In genomic region chr12:122162976-122163375, GRCh38 we compare ENCODE assay signal across 30 cellular contexts. TPM values are rescaled to one million over a fixed set of nuclear protein-coding genes. Genes with fewer than 3 reads are reported as not detected.
"Had no signal": no experiment of that assay in that cellular context is flagged by ENCODE, and none has a peak within 500 bp of the region (broad histone marks: within the 10 kb centered on the region; RNA-seq: fewer than 3 reads in every experiment).

No MANE protein-coding gene starts in this region.

- H3K27ac Mint-ChIP-seq: activated CD4-positive, alpha-beta memory T cell treated with anti-CD3 and anti-CD28 coated beads for 36 hours; activated T-helper 17 cell treated with anti-CD3 and anti-CD28 coated beads, Interleukin-2, amount 50 U/mL, for 72 hours had no signal

- DNase-seq: activated CD4-positive, alpha-beta memory T cell treated with anti-CD3 and anti-CD28 coated beads for 36 hours; activated CD4-positive, alpha-beta T cell treated with anti-CD3 and anti-CD28 coated beads, Interleukin-2, amount 50 U/mL, for 1 hour; activated effector memory CD4-positive, alpha-beta T cell treated with anti-CD3 and anti-CD28 coated beads, Interleukin-2, amount 50 U/mL, for 16 hours; activated naive CD4-positive, alpha-beta T cell; activated naive CD4-positive, alpha-beta T cell treated with anti-CD3 and anti-CD28 coated beads, Interleukin-2, amount 50 U/mL, for 16 hours; activated T-cell treated with anti-CD3 and anti-CD28 coated beads, Interleukin-2, amount 50 U/mL, for 48 hours; amniotic stem cell; aorta; brain microvascular endothelial cell; central memory CD4-positive, alpha-beta T cell; Kasumi-1; KG1; MG63; NCI-H1048; NCI-H1105 treated with DMSO at 0.1 percent for 48 hours; NCI-H1436; NCI-H1694; NCI-H1930; NCI-H345; NCI-H524 treated with DMSO at 0.1 percent for 48 hours; SHP77; SJCRH30; T1000 had no signal

- H3K36me3 Mint-ChIP-seq: activated CD4-positive, alpha-beta memory T cell treated with anti-CD3 and anti-CD28 coated beads for 36 hours had no signal

- ATAC-seq: activated T-helper 17 cell treated with anti-CD3 and anti-CD28 coated beads, Interleukin-2, amount 50 U/mL, for 72 hours; Panc1 had no signal

- H3K4me1 Mint-ChIP-seq: activated T-helper 17 cell treated with anti-CD3 and anti-CD28 coated beads, Interleukin-2, amount 50 U/mL, for 72 hours had no signal

- H3K9me3 Mint-ChIP-seq: activated CD4-positive, alpha-beta memory T cell treated with anti-CD3 and anti-CD28 coated beads for 36 hours; activated T-helper 17 cell treated with anti-CD3 and anti-CD28 coated beads, Interleukin-2, amount 50 U/mL, for 72 hours had no signal

- H3K4me3 Mint-ChIP-seq: activated CD4-positive, alpha-beta memory T cell treated with anti-CD3 and anti-CD28 coated beads for 36 hours; activated T-helper 17 cell treated with anti-CD3 and anti-CD28 coated beads, Interleukin-2, amount 50 U/mL, for 72 hours had no signal

RNA-seq across cellular contexts. Expression of gene IL31, which starts 11.0 kb away (rescaled TPM):
- total RNA-seq: activated T-helper 17 cell treated with anti-CD3 and anti-CD28 coated beads, Interleukin-2, amount 50 U/mL, for 72 hours; aorta; chondrocyte; NCI-H460; RPMI7951; SJCRH30; T-helper 1 cell treated with Interleukin-12 subunit alpha and Interleukin-12 subunit beta and Interleukin-4 antibody, amounts not matched to agents 30 ng/mL and 1 ng/mL, for 36 hours; T-helper 2 cell treated with Interferon-gamma antibody and Interleukin-4, amounts not matched to agents 100 ng/mL and 5 ng/mL, for 36 hours had no signal

RNA-seq across cellular contexts. Expression of gene LRRC43, which starts 19.9 kb away (rescaled TPM):
- total RNA-seq: activated T-helper 17 cell treated with anti-CD3 and anti-CD28 coated beads, Interleukin-2, amount 50 U/mL, for 72 hours; aorta; NCI-H460; T-helper 1 cell treated with Interleukin-12 subunit alpha and Interleukin-12 subunit beta and Interleukin-4 antibody, amounts not matched to agents 30 ng/mL and 1 ng/mL, for 36 hours; T-helper 2 cell treated with Interferon-gamma antibody and Interleukin-4, amounts not matched to agents 100 ng/mL and 5 ng/mL, for 36 hours had no signal

RNA-seq across cellular contexts. Expression of gene B3GNT4, which starts 40.5 kb away (rescaled TPM):
- total RNA-seq: aorta, RPMI7951 had no signal
